ENCODE assay signal across 27 cellular contexts in the genomic region with DNA sequence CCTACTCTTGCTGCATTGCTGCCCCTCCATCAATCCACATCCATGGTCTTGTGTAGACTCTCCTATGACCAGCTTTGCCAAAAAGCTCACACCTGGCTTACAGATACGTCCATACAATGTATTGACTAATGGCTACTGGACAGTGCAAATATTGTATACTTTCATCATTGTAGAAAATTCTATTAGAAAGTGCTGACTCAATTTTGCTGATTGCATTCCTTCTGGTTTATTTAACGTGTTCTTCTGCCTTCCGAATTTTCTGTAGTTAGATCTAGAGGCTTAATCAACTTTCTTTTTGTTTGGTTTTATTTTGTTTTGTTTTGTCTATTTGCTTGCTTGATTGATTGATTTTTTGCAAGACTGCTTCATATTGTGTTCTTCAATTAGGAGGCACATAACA.
"Had no signal": no experiment of that assay in that cellular context is flagged by ENCODE, and none has a peak within 500 bp of the region (broad histone marks: within the 10 kb centered on the region; RNA-seq: fewer than 3 reads in every experiment).

No MANE protein-coding gene starts in this region.

- ATAC-seq: stimulated activated effector memory CD8-positive, alpha-beta T cell treated with anti-CD3 and anti-CD28 coated beads, Interleukin-12 subunit alpha, Interleukin-12 subunit beta, amount 100 ng/mL, for 72 hours; stimulated activated memory B cell treated with anti-CD40 and anti-IgM and Interleukin-4, amounts not matched to agents 10 μg/mL and 1 μg/mL and 100 μg/mL, for 72 hours; stimulated activated naive B cell treated with anti-CD40 and anti-IgM and Interleukin-4, amounts not matched to agents 10 μg/mL and 1 μg/mL and 100 μg/mL, for 72 hours; stimulated activated naive CD8-positive, alpha-beta T cell treated with anti-CD3 and anti-CD28 coated beads, Interleukin-15, amount 100 ng/mL, for 72 hours; stimulated activated naive CD8-positive, alpha-beta T cell treated with anti-CD3 and anti-CD28 coated beads, Interleukin-15, Interleukin-2, amounts not matched to agents 100 U/mL and 50 U/mL, for 24 hours; upper lobe of right lung had no signal

- H3K9me3 ChIP-seq: stomach, suprapubic skin, testis, thoracic aorta, thyroid gland, tibial artery, tibial nerve, transverse colon, upper lobe of left lung, upper lobe of right lung, uterus, vagina had no signal

- H3K4me1 Mint-ChIP-seq: stimulated activated effector memory CD8-positive, alpha-beta T cell treated with anti-CD3 and anti-CD28 coated beads, Interleukin-12 subunit alpha, Interleukin-12 subunit beta, amount 100 ng/mL, for 72 hours; stimulated activated memory B cell treated with anti-CD40 and anti-IgM and Interleukin-4, amounts not matched to agents 10 μg/mL and 1 μg/mL and 100 μg/mL, for 72 hours; stimulated activated naive B cell treated with anti-CD40 and anti-IgM and Interleukin-4, amounts not matched to agents 10 μg/mL and 1 μg/mL and 100 μg/mL, for 72 hours; stimulated activated naive CD8-positive, alpha-beta T cell treated with anti-CD3 and anti-CD28 coated beads, Interleukin-15, amount 100 ng/mL, for 72 hours had no signal

- H3K27ac Mint-ChIP-seq: stimulated activated effector memory CD8-positive, alpha-beta T cell treated with anti-CD3 and anti-CD28 coated beads, Interleukin-12 subunit alpha, Interleukin-12 subunit beta, amount 100 ng/mL, for 72 hours; stimulated activated memory B cell treated with anti-CD40 and anti-IgM and Interleukin-4, amounts not matched to agents 10 μg/mL and 1 μg/mL and 100 μg/mL, for 72 hours; stimulated activated naive B cell treated with anti-CD40 and anti-IgM and Interleukin-4, amounts not matched to agents 10 μg/mL and 1 μg/mL and 100 μg/mL, for 72 hours; stimulated activated naive CD8-positive, alpha-beta T cell treated with anti-CD3 and anti-CD28 coated beads, Interleukin-15, amount 100 ng/mL, for 72 hours; stimulated activated naive CD8-positive, alpha-beta T cell treated with anti-CD3 and anti-CD28 coated beads, Interleukin-15, Interleukin-2, amounts not matched to agents 100 ng/mL and 50 ng/mL, for 24 hours; type B pancreatic cell had no signal

- H3K27me3 ChIP-seq: testis, thyroid gland, tibial nerve, transverse colon, upper lobe of left lung, upper lobe of right lung, uterus, vagina had no signal

- DNase-seq: stimulated activated CD4-positive, alpha-beta T cell treated with anti-CD3 and anti-CD28 coated beads, Interleukin-2, amount 100 ng/mL, for 48 hours; stimulated activated CD4-positive, alpha-beta T cell treated with anti-CD3 and anti-CD28 coated beads, Interleukin-4, amount 100 ng/mL, for 1 hour; stimulated activated CD4-positive, alpha-beta T cell treated with anti-CD3 and anti-CD28 coated beads, Interleukin-4, amount 100 ng/mL, for 24 hours; stimulated activated CD4-positive, alpha-beta T cell treated with anti-CD3 and anti-CD28 coated beads, Interleukin-4, amount 100 ng/mL, for 4 hours; stimulated activated CD8-positive, alpha-beta memory T cell treated with anti-CD3 and anti-CD28 coated beads, Interleukin-4, amount 100 ng/mL, for 48 hours; stimulated activated naive B cell treated with anti-CD40 and anti-IgM and Interleukin-4, amounts not matched to agents 10 μg/mL and 1 μg/mL and 100 μg/mL, for 72 hours; stimulated activated naive CD4-positive, alpha-beta T cell; stimulated activated naive CD4-positive, alpha-beta T cell treated with Interleukin-2 at 50 U/mL for 16 hours; stimulated activated naive CD8-positive, alpha-beta T cell treated with anti-CD3 and anti-CD28 coated beads, Interleukin-15, amount 100 ng/mL, for 72 hours; stimulated activated naive CD8-positive, alpha-beta T cell treated with anti-CD3 and anti-CD28 coated beads, Interleukin-15, Interleukin-2, amounts not matched to agents 100 U/mL and 50 U/mL, for 24 hours; stomach; substantia nigra; testis; thyroid gland; tibial artery; transverse colon; upper lobe of left lung; upper lobe of right lung; uterus had no signal

- H3K4me1 ChIP-seq: stomach, suprapubic skin, testis, thyroid gland, tibial artery, tibial nerve, transverse colon, upper lobe of left lung, upper lobe of right lung, uterus, vagina had no signal

- H3K36me3 Mint-ChIP-seq: stimulated activated effector memory CD8-positive, alpha-beta T cell treated with anti-CD3 and anti-CD28 coated beads, Interleukin-12 subunit alpha, Interleukin-12 subunit beta, amount 100 ng/mL, for 72 hours; stimulated activated memory B cell treated with anti-CD40 and anti-IgM and Interleukin-4, amounts not matched to agents 10 μg/mL and 1 μg/mL and 100 μg/mL, for 72 hours; type B pancreatic cell had no signal

- H3K4me3 Mint-ChIP-seq: stimulated activated effector memory CD8-positive, alpha-beta T cell treated with anti-CD3 and anti-CD28 coated beads, Interleukin-12 subunit alpha, Interleukin-12 subunit beta, amount 100 ng/mL, for 72 hours; stimulated activated memory B cell treated with anti-CD40 and anti-IgM and Interleukin-4, amounts not matched to agents 10 μg/mL and 1 μg/mL and 100 μg/mL, for 72 hours; stimulated activated naive B cell treated with anti-CD40 and anti-IgM and Interleukin-4, amounts not matched to agents 10 μg/mL and 1 μg/mL and 100 μg/mL, for 72 hours; stimulated activated naive CD8-positive, alpha-beta T cell treated with anti-CD3 and anti-CD28 coated beads, Interleukin-15, amount 100 ng/mL, for 72 hours; stimulated activated naive CD8-positive, alpha-beta T cell treated with anti-CD3 and anti-CD28 coated beads, Interleukin-15, Interleukin-2, amounts not matched to agents 100 ng/mL and 50 ng/mL, for 24 hours; type B pancreatic cell had no signal

- H3K27ac ChIP-seq: stomach, suprapubic skin, testis, thoracic aorta, thyroid gland, tibial artery, tibial nerve, transverse colon, upper lobe of left lung, upper lobe of right lung, uterus, vagina had no signal

- H3K36me3 ChIP-seq: stomach, suprapubic skin, thoracic aorta, thyroid gland, tibial artery, tibial nerve, transverse colon, upper lobe of left lung, upper lobe of right lung, uterus, vagina had no signal

- H3K4me3 ChIP-seq: stomach, suprapubic skin, testis, thoracic aorta, thyroid gland, tibial artery, tibial nerve, transverse colon, upper lobe of left lung, upper lobe of right lung, uterus, vagina had no signal

- H3K9me3 Mint-ChIP-seq: stimulated activated effector memory CD8-positive, alpha-beta T cell treated with anti-CD3 and anti-CD28 coated beads, Interleukin-12 subunit alpha, Interleukin-12 subunit beta, amount 100 ng/mL, for 72 hours; stimulated activated naive CD8-positive, alpha-beta T cell treated with anti-CD3 and anti-CD28 coated beads, Interleukin-15, Interleukin-2, amounts not matched to agents 100 ng/mL and 50 ng/mL, for 24 hours; type B pancreatic cell had no signal
